9 cellular contexts compared by ENCODE assay signal in the genomic region with DNA sequence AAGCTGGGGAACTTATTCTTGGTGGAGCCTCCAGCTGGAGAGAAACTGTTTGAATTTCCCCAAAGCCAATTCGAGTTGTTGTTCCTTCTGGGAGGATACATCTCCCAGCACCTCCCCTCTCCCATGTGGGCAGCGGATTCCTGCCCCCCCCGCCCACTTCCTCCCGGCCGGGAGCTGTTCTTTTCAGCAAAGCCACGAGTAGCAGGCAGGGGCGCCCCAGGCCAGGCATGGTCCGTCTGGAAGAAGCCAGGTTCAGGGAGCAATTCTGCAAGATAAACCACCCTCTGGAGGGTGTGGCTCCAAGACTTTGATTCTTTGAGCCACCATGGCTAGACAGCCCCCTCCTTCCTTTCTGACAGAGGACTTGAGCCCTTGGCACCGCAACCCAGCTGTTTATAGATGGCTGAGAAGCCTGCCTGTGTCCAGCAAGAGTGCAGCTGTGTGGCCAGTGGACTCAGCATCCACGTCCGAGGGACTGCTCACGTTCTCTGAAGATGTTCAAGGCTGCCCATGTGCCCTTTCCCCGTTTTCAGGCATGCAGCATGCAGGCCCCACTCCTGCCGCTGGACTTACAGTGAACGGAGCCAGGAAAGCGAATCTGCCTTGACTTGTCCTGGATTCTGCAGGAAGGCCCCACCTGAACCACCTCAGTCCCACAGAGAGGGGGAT.
DNase-seq lines count a peak whose midpoint lies in the region; ATAC-seq and TF ChIP-seq lines count a peak whose summit lies in the region.
"Had no signal": no experiment of that assay in that cellular context is flagged by ENCODE, and none has a peak within 500 bp of the region (broad histone marks: within the 10 kb centered on the region; RNA-seq: fewer than 3 reads in every experiment).

No MANE protein-coding gene starts in this region.

- no peaks in the 10 kb centered on the region for H3K9me3 ChIP-seq in adrenal gland (replicated peaks in 1 of 3)
- H3K9me3 ChIP-seq in heart right ventricle, result no peaks in the 10 kb centered on the region

- H3K9me3 Mint-ChIP-seq in stimulated activated effector memory CD8-positive, alpha-beta T cell treated with anti-CD3 and anti-CD28 coated beads, Interleukin-12 subunit alpha, Interleukin-12 subunit beta, amount 100 ng/mL, for 72 hours, result no peaks in the 10 kb centered on the region
- H3K9me3 Mint-ChIP-seq: activated CD4-positive, alpha-beta T cell treated with anti-CD3 and anti-CD28 coated beads, Interleukin-2, amount 10 ng/mL, durations not matched to agents 24 days and 14 days had no signal

- peak overlapping the region in 1 of 4 donors; percentile 45 for H3K4me3 ChIP-seq in adrenal gland
- H3K4me3 ChIP-seq in heart right ventricle, result peak overlapping the region in 9 of 10 donors; percentile 14 to 57 (median 47)

- in situ Hi-C loops in GM13977 (cut with MboI; ENCODE audit: low pct_unique_long_range_greater_than_20kb, low sequenced_read_pairs, unreplicated experiment), result no loop called here

- no peak for TF ChIP-seq POLR2A in adrenal gland (IDR thresholded peaks at IDR 0.05)

- TF ChIP-seq CTCF in adrenal gland (IDR thresholded peaks at IDR 0.05), result peak in 1 of 6 experiments; percentile 28
- peak in 8 of 9 donors; percentile 5 to 62 (median 38) for TF ChIP-seq CTCF in heart right ventricle (IDR thresholded peaks at IDR 0.05)
- TF ChIP-seq CTCF in GM13977 (IDR thresholded peaks at IDR 0.05; ENCODE audit: extremely low read depth, insufficient read depth, missing control alignments), result no peak

- ATAC-seq in heart right ventricle, result peak; percentile 78 to 95 (median 85)
- peak; percentile 91 for ATAC-seq in sciatic nerve
- ATAC-seq in stimulated activated effector memory CD8-positive, alpha-beta T cell treated with anti-CD3 and anti-CD28 coated beads, Interleukin-12 subunit alpha, Interleukin-12 subunit beta, amount 100 ng/mL, for 72 hours, result no peak

- H3K27me3 ChIP-seq in adrenal gland (no peaks in the 10 kb centered on the region), heart right ventricle (peaks cover 0 to 15% (median 6%) of the 10 kb centered on the region in 7 donors)

- DNase-seq in EH (ENCODE audit: low read depth), result peak; percentile 36
- peak in 4 of 7 donors; percentile 26 to 79 (median 47) for DNase-seq in adrenal gland
- DNase-seq in heart right ventricle, result peak; percentile 32 to 46
- DNase-seq in sciatic nerve (ENCODE audit: low spot score), result peak; percentile 75
- no peak for DNase-seq in stimulated activated CD4-positive, alpha-beta T cell treated with anti-CD3 and anti-CD28 coated beads, Interleukin-15, amount 100 ng/mL, for 24 hours
- no peak for DNase-seq in RKO (ENCODE audit: low spot score)
- no peak for DNase-seq in stimulated activated effector memory CD8-positive, alpha-beta T cell treated with anti-CD3 and anti-CD28 coated beads, Interleukin-12 subunit alpha, Interleukin-12 subunit beta, amount 100 ng/mL, for 72 hours (ENCODE audit: low spot score in 2 of 2)
- DNase-seq in GM13977 (ENCODE audit: low spot score), result no peak
- DNase-seq: activated CD4-positive, alpha-beta T cell treated with anti-CD3 and anti-CD28 coated beads, Interleukin-2, amount 10 ng/mL, durations not matched to agents 24 days and 14 days had no signal

- H3K4me1 ChIP-seq in adrenal gland (replicated peaks in 1 of 2) (peaks cover 0 to 9% of the 10 kb centered on the region in 2 donors), heart right ventricle (peaks cover 0 to 22% (median 17%) of the 10 kb centered on the region in 9 donors)

- H3K27ac Mint-ChIP-seq in stimulated activated effector memory CD8-positive, alpha-beta T cell treated with anti-CD3 and anti-CD28 coated beads, Interleukin-12 subunit alpha, Interleukin-12 subunit beta, amount 100 ng/mL, for 72 hours, result no peak overlapping the region
- H3K27ac Mint-ChIP-seq: activated CD4-positive, alpha-beta T cell treated with anti-CD3 and anti-CD28 coated beads, Interleukin-2, amount 10 ng/mL, durations not matched to agents 24 days and 14 days had no signal

- H3K27ac ChIP-seq in adrenal gland (peak overlapping the region in 3 of 5 donors; percentile 35 to 78 (median 69)), heart right ventricle (peak overlapping the region in 9 of 10 donors; percentile 59 to 89 (median 83))

- no peak overlapping the region for H3K4me3 Mint-ChIP-seq in stimulated activated effector memory CD8-positive, alpha-beta T cell treated with anti-CD3 and anti-CD28 coated beads, Interleukin-12 subunit alpha, Interleukin-12 subunit beta, amount 100 ng/mL, for 72 hours
- H3K4me3 Mint-ChIP-seq: activated CD4-positive, alpha-beta T cell treated with anti-CD3 and anti-CD28 coated beads, Interleukin-2, amount 10 ng/mL, durations not matched to agents 24 days and 14 days had no signal

- WGBS in adrenal gland, 4 donors, result 53 to 65% (median 60%) methylated on average over 10 to 16 of the region's 16 CpGs
- WGBS in heart right ventricle, 2 donors, result 27 to 28% methylated on average over 16 of the region's 16 CpGs

- intact Hi-C loops in adrenal gland (cut with DNase I), result no loop called here
- intact Hi-C loops in heart right ventricle (cut with DNase I), result loop anchor here in 1 of 10 donors (10.0 kb wide), 1 partner anchor 186 kb away; no protein-coding TSS in a partner anchor
- intact Hi-C loops in sciatic nerve (cut with DNase I), result no loop called here

- no peaks in the 10 kb centered on the region for H3K36me3 ChIP-seq in adrenal gland (replicated peaks in 1 of 2)
- no peaks in the 10 kb centered on the region for H3K36me3 ChIP-seq in heart right ventricle

- H3K4me1 Mint-ChIP-seq in stimulated activated effector memory CD8-positive, alpha-beta T cell treated with anti-CD3 and anti-CD28 coated beads, Interleukin-12 subunit alpha, Interleukin-12 subunit beta, amount 100 ng/mL, for 72 hours, result no peaks in the 10 kb centered on the region
- H3K4me1 Mint-ChIP-seq: activated CD4-positive, alpha-beta T cell treated with anti-CD3 and anti-CD28 coated beads, Interleukin-2, amount 10 ng/mL, durations not matched to agents 24 days and 14 days had no signal

- H3K36me3 Mint-ChIP-seq in stimulated activated effector memory CD8-positive, alpha-beta T cell treated with anti-CD3 and anti-CD28 coated beads, Interleukin-12 subunit alpha, Interleukin-12 subunit beta, amount 100 ng/mL, for 72 hours, result no peaks in the 10 kb centered on the region

Comparison
In these comparisons a context has a peak if more than half of its experiments do, and no peak if none do; other contexts are left out.
1. DNase-seq: peak in EH (single experiment), adrenal gland (4 of 7), heart right ventricle (2 of 2) and sciatic nerve (single experiment); none in stimulated activated CD4-positive, alpha-beta T cell treated with anti-CD3 and anti-CD28 coated beads, Interleukin-15, amount 100 ng/mL, for 24 hours (single experiment), RKO (single experiment), stimulated activated effector memory CD8-positive, alpha-beta T cell treated with anti-CD3 and anti-CD28 coated beads, Interleukin-12 subunit alpha, Interleukin-12 subunit beta, amount 100 ng/mL, for 72 hours (0 of 2) and GM13977 (single experiment).